Comparison of ENCODE assay signal across 29 cellular contexts in the genomic region with DNA sequence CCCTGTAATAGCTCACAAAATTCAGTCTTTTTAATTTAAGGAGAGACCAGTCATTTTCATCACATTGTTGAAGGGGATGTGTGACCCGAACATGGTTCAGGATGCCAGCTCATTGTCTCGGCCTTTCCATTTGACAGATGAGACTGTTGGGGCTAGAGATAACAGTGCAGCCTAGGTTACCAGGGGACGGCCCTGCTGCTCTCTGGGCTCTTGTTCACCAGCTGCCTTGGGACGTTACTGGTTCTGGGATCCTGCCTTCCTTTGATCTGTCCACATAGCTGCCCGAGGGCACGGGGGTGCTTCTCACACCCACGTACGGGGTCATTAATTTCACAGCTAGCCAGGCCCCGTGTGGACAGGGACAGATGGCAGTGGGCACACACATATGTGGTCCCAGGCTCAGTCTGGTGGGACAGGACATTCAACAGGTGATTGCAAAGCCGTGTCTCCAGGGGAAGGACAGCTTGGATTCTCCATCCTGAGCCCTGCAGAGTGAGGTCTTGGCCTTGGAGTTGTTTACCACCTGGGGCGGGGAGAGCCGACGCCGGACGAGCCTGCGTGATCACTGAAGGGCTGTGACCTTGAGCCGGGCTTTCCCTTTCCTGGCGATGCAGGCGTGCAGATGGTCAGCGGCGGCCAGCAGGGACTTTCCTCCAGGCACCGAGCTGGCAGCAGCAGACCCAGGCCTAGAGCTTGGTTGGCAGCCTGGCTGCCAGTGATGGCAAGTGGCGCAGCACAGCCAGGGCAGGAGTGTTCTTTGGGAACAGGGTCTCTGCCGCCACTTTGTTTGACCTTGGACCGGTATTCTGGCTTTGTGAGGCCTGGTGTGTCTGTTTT. TPM values are rescaled to one million over a fixed set of nuclear protein-coding genes. Genes with fewer than 3 reads are reported as not detected.
DNase-seq lines count a peak whose midpoint lies in the region; ATAC-seq and TF ChIP-seq lines count a peak whose summit lies in the region.
"Had no signal": no experiment of that assay in that cellular context is flagged by ENCODE, and none has a peak within 500 bp of the region (broad histone marks: within the 10 kb centered on the region; RNA-seq: fewer than 3 reads in every experiment).

No MANE protein-coding gene starts in this region.

- H3K36me3 ChIP-seq in heart left ventricle (peaks cover 0 to 81% (median 39%) of the 10 kb centered on the region in 9 donors), lung (ENCODE audit: control insufficient read depth in 2 of 2, insufficient read depth in 2 of 2, low read length in 2 of 2) (peaks cover 0 to 43% of the 10 kb centered on the region in 2 donors), upper lobe of right lung (peaks cover 56% of the 10 kb centered on the region)

- no peaks in the 10 kb centered on the region for H3K9me3 ChIP-seq in heart left ventricle
- no peaks in the 10 kb centered on the region for H3K9me3 ChIP-seq in lung (ENCODE audit: control insufficient read depth in 2 of 2, insufficient read depth in 1 of 2, low read length in 1 of 2)
- H3K9me3 ChIP-seq in upper lobe of right lung = no peaks in the 10 kb centered on the region
- H3K9me3 ChIP-seq: left lung had no signal

- no peaks in the 10 kb centered on the region for H3K27me3 Mint-ChIP-seq in activated CD4-positive, alpha-beta memory T cell treated with anti-CD3 and anti-CD28 coated beads, Interleukin-2, amount 10 ng/mL, durations not matched to agents 7 days and 5 days
- H3K27me3 Mint-ChIP-seq in activated CD4-positive, alpha-beta memory T cell treated with anti-CD3 and anti-CD28 coated beads for 36 hours = no peaks in the 10 kb centered on the region
- H3K27me3 Mint-ChIP-seq in activated naive CD8-positive, alpha-beta T cell treated with anti-CD3 and anti-CD28 coated beads for 36 hours = no peaks in the 10 kb centered on the region
- H3K27me3 Mint-ChIP-seq: activated CD4-positive, alpha-beta T cell treated with anti-CD3 and anti-CD28 coated beads for 36 hours; activated T-cell treated with anti-CD3 and anti-CD28 coated beads, Interleukin-2, amount 50 U/mL, for 24 hours; natural killer cell treated with Interleukin-12 subunit alpha and Interleukin-12 subunit beta and Interleukin-15 and Interleukin-18, amount 100 ng/mL, for 72 hours had no signal

- H3K4me1 ChIP-seq in heart left ventricle (peaks cover 8 to 76% (median 51%) of the 10 kb centered on the region in 12 donors), lung (ENCODE audit: control insufficient read depth in 2 of 2, insufficient read depth in 2 of 2, low read length in 2 of 2) (peaks cover 3 to 11% of the 10 kb centered on the region in 2 donors), upper lobe of right lung (peaks cover 32% of the 10 kb centered on the region)

- H3K27me3 ChIP-seq in heart left ventricle (no peaks in the 10 kb centered on the region), lung (ENCODE audit: control insufficient read depth, insufficient read depth) (no peaks in the 10 kb centered on the region), upper lobe of right lung (no peaks in the 10 kb centered on the region)
- H3K27me3 ChIP-seq: left lung had no signal

- no peaks in the 10 kb centered on the region for H3K9me3 Mint-ChIP-seq in activated CD4-positive, alpha-beta memory T cell treated with anti-CD3 and anti-CD28 coated beads, Interleukin-2, amount 10 ng/mL, durations not matched to agents 7 days and 5 days
- H3K9me3 Mint-ChIP-seq in activated CD4-positive, alpha-beta memory T cell treated with anti-CD3 and anti-CD28 coated beads for 36 hours = no peaks in the 10 kb centered on the region
- no peaks in the 10 kb centered on the region for H3K9me3 Mint-ChIP-seq in activated naive CD8-positive, alpha-beta T cell treated with anti-CD3 and anti-CD28 coated beads for 36 hours
- H3K9me3 Mint-ChIP-seq: activated T-cell treated with anti-CD3 and anti-CD28 coated beads, Interleukin-2, amount 50 U/mL, for 24 hours; CD8-positive, alpha-beta T cell; HFFc6; natural killer cell treated with Interleukin-12 subunit alpha and Interleukin-12 subunit beta and Interleukin-15 and Interleukin-18, amount 100 ng/mL, for 72 hours had no signal

- peaks cover 24% of the 10 kb centered on the region for H3K4me1 Mint-ChIP-seq in activated CD4-positive, alpha-beta memory T cell treated with anti-CD3 and anti-CD28 coated beads, Interleukin-2, amount 10 ng/mL, durations not matched to agents 7 days and 5 days
- H3K4me1 Mint-ChIP-seq in activated CD4-positive, alpha-beta memory T cell treated with anti-CD3 and anti-CD28 coated beads for 36 hours (ENCODE audit: low read depth) = peaks cover 10% of the 10 kb centered on the region
- H3K4me1 Mint-ChIP-seq in activated naive CD8-positive, alpha-beta T cell treated with anti-CD3 and anti-CD28 coated beads for 36 hours = peaks cover 4% of the 10 kb centered on the region

- intact Hi-C loops in activated CD4-positive, alpha-beta memory T cell treated with anti-CD3 and anti-CD28 coated beads for 36 hours (cut with micrococcal nuclease) = loop anchor here (5.0 kb wide), 1 partner anchor 41 kb away; no protein-coding TSS in a partner anchor
- intact Hi-C loops in heart left ventricle (cut with DNase I) (loop anchor here in 9 of 10 donors (1.0 to 10.0 kb wide), 8 partner anchors 66 to 248 kb away; a partner anchor contains a TSS), upper lobe of right lung (cut with DNase I) (loop anchor here (5.0 kb wide), 1 partner anchor 136 kb away; no protein-coding TSS in a partner anchor)

- DNase-seq in activated CD4-positive, alpha-beta memory T cell treated with anti-CD3 and anti-CD28 coated beads, Interleukin-2, amount 10 ng/mL, durations not matched to agents 7 days and 5 days = no peak
- DNase-seq in activated CD4-positive, alpha-beta memory T cell treated with anti-CD3 and anti-CD28 coated beads for 36 hours = no peak
- DNase-seq in heart left ventricle (peak; percentile 66 to 80 (median 78)), lung (ENCODE audit: low spot score) (no peak), upper lobe of right lung (no peak)
- DNase-seq in activated naive CD8-positive, alpha-beta T cell treated with anti-CD3 and anti-CD28 coated beads for 36 hours = no peak
- DNase-seq: activated CD4-positive, alpha-beta T cell treated with anti-CD3 and anti-CD28 coated beads for 36 hours; activated gamma-delta T cell treated with Interleukin-2 at 50 U/mL for 16 hours; activated T-cell treated with anti-CD3 and anti-CD28 coated beads, Interleukin-2, amount 50 U/mL, for 24 hours; AML-193; CD8-positive, alpha-beta T cell; central memory CD4-positive, alpha-beta T cell; DMS 273 treated with DMSO at 0.1 percent for 48 hours; erythroblast; HFFc6; KG1; left lung; NCI-H1436 treated with DMSO at 0.1 percent for 48 hours; NCI-H524 treated with DMSO at 0.1 percent for 48 hours; stimulated activated CD8-positive, alpha-beta memory T cell treated with anti-CD3 and anti-CD28 coated beads, Interleukin-4, amount 100 ng/mL, for 48 hours; trophoblast cell had no signal

- peak overlapping the region; percentile 31 for H3K27ac Mint-ChIP-seq in activated CD4-positive, alpha-beta memory T cell treated with anti-CD3 and anti-CD28 coated beads, Interleukin-2, amount 10 ng/mL, durations not matched to agents 7 days and 5 days
- H3K27ac Mint-ChIP-seq in activated CD4-positive, alpha-beta memory T cell treated with anti-CD3 and anti-CD28 coated beads for 36 hours = no peak overlapping the region
- H3K27ac Mint-ChIP-seq in activated naive CD8-positive, alpha-beta T cell treated with anti-CD3 and anti-CD28 coated beads for 36 hours = no peak overlapping the region
- H3K27ac Mint-ChIP-seq: activated CD4-positive, alpha-beta T cell treated with anti-CD3 and anti-CD28 coated beads for 36 hours; activated T-cell treated with anti-CD3 and anti-CD28 coated beads, Interleukin-2, amount 50 U/mL, for 24 hours; CD8-positive, alpha-beta T cell; HFFc6; natural killer cell treated with Interleukin-12 subunit alpha and Interleukin-12 subunit beta and Interleukin-15 and Interleukin-18, amount 100 ng/mL, for 72 hours had no signal

- TF ChIP-seq POLR2A in heart left ventricle (IDR thresholded peaks at IDR 0.05) = no peak

- POLR2A ChIA-PET in activated CD4-positive, alpha-beta memory T cell treated with anti-CD3 and anti-CD28 coated beads, Interleukin-2, amount 10 ng/mL, durations not matched to agents 7 days and 5 days (lab: Charles Lee) = interaction anchor here (0.5 to 1.3 kb wide), 4 partner anchors 19 to 140 kb away, joined by 3 read pairs; no protein-coding TSS in a partner anchor
- POLR2A ChIA-PET in activated CD4-positive, alpha-beta memory T cell treated with anti-CD3 and anti-CD28 coated beads for 36 hours (lab: Charles Lee) = no interaction called here

- H3K27ac ChIP-seq in heart left ventricle = peak overlapping the region; percentile 62 to 88 (median 81)
- H3K27ac ChIP-seq in lung (ENCODE audit: low read depth in 1 of 2, low read length in 1 of 2) = peak overlapping the region; percentile 43 to 57
- H3K27ac ChIP-seq in upper lobe of right lung = peak overlapping the region; percentile 55
- H3K27ac ChIP-seq: 22Rv1, parathyroid adenoma had no signal

- no peak overlapping the region for H3K4me3 ChIP-seq in heart left ventricle
- no peak overlapping the region for H3K4me3 ChIP-seq in lung
- H3K4me3 ChIP-seq in upper lobe of right lung = no peak overlapping the region
- H3K4me3 ChIP-seq: left lung, SK-N-MC had no signal

- TF ChIP-seq CTCF in heart left ventricle (IDR thresholded peaks at IDR 0.05) = peak in 1 of 12 donors; percentile 19
- no peak for TF ChIP-seq CTCF in lung (IDR thresholded peaks at IDR 0.05; ENCODE audit: control extremely low read depth, extremely low read depth)
- TF ChIP-seq CTCF in upper lobe of right lung (IDR thresholded peaks at IDR 0.05) = no peak

- 32 to 59% (median 46%) methylated on average over 10 to 25 of the region's 25 CpGs for WGBS in heart left ventricle, 4 donors
- 74 to 86% methylated on average over 20 to 25 of the region's 25 CpGs for WGBS in lung, 2 donors

- H3K36me3 Mint-ChIP-seq in activated CD4-positive, alpha-beta memory T cell treated with anti-CD3 and anti-CD28 coated beads, Interleukin-2, amount 10 ng/mL, durations not matched to agents 7 days and 5 days (ENCODE audit: low read depth) = peaks cover 34% of the 10 kb centered on the region
- H3K36me3 Mint-ChIP-seq in activated CD4-positive, alpha-beta memory T cell treated with anti-CD3 and anti-CD28 coated beads for 36 hours = peaks cover 5% of the 10 kb centered on the region
- peaks cover 3% of the 10 kb centered on the region for H3K36me3 Mint-ChIP-seq in activated naive CD8-positive, alpha-beta T cell treated with anti-CD3 and anti-CD28 coated beads for 36 hours
- H3K36me3 Mint-ChIP-seq: natural killer cell treated with Interleukin-12 subunit alpha and Interleukin-12 subunit beta and Interleukin-15 and Interleukin-18, amount 100 ng/mL, for 72 hours had no signal

- CTCF ChIA-PET in activated CD4-positive, alpha-beta memory T cell treated with anti-CD3 and anti-CD28 coated beads, Interleukin-2, amount 10 ng/mL, durations not matched to agents 7 days and 5 days (lab: Charles Lee) = interaction anchor here (0.7 to 3.3 kb wide), 9 partner anchors 9 to 226 kb away, joined by 3 to 20 read pairs (median 4); no protein-coding TSS in a partner anchor
- CTCF ChIA-PET in activated CD4-positive, alpha-beta memory T cell treated with anti-CD3 and anti-CD28 coated beads for 36 hours (lab: Charles Lee) = interaction anchor here (0.6 to 3.3 kb wide), 13 partner anchors 20 to 220 kb away, joined by 3 to 36 read pairs (median 4); a partner anchor contains a TSS

- ATAC-seq in heart left ventricle = peak; percentile 19 to 54 (median 45)
- ATAC-seq in lung (ENCODE audit: insufficient read depth, low FRiP score) = no peak
- ATAC-seq in upper lobe of right lung = no peak
- ATAC-seq in GM18519 (IDR thresholded peaks at IDR 0.05; ENCODE audit: low FRiP score, unreplicated experiment) = no peak
- ATAC-seq in HG03196 (IDR thresholded peaks at IDR 0.05; ENCODE audit: unreplicated experiment) = no peak
- ATAC-seq: activated CD4-positive, alpha-beta T cell treated with anti-CD3 and anti-CD28 coated beads for 36 hours; CD8-positive, alpha-beta T cell; left lung; natural killer cell treated with Interleukin-12 subunit alpha and Interleukin-12 subunit beta and Interleukin-15 and Interleukin-18, amount 100 ng/mL, for 72 hours had no signal

- no peak overlapping the region for H3K4me3 Mint-ChIP-seq in activated CD4-positive, alpha-beta memory T cell treated with anti-CD3 and anti-CD28 coated beads, Interleukin-2, amount 10 ng/mL, durations not matched to agents 7 days and 5 days
- no peak overlapping the region for H3K4me3 Mint-ChIP-seq in activated CD4-positive, alpha-beta memory T cell treated with anti-CD3 and anti-CD28 coated beads for 36 hours
- H3K4me3 Mint-ChIP-seq in activated naive CD8-positive, alpha-beta T cell treated with anti-CD3 and anti-CD28 coated beads for 36 hours = no peak overlapping the region
- H3K4me3 Mint-ChIP-seq: activated CD4-positive, alpha-beta T cell treated with anti-CD3 and anti-CD28 coated beads for 36 hours; activated T-cell treated with anti-CD3 and anti-CD28 coated beads, Interleukin-2, amount 50 U/mL, for 24 hours; CD8-positive, alpha-beta T cell; HFFc6; natural killer cell treated with Interleukin-12 subunit alpha and Interleukin-12 subunit beta and Interleukin-15 and Interleukin-18, amount 100 ng/mL, for 72 hours had no signal

RNA-seq across cellular contexts. Expression of a gene that starts 26.7 kb away (rescaled TPM):
- total RNA-seq in activated CD4-positive, alpha-beta memory T cell treated with anti-CD3 and anti-CD28 coated beads, Interleukin-2, amount 10 ng/mL, durations not matched to agents 7 days and 5 days = under 1 TPM; 0.20 to 0.48 TPM
- total RNA-seq in activated CD4-positive, alpha-beta memory T cell treated with anti-CD3 and anti-CD28 coated beads for 36 hours = not detected
- 1 to 10 TPM in 2 of 9 donors, under 1 TPM in 6, not detected in 1; 0.16 to 1.3 (median 0.53) TPM for total RNA-seq in heart left ventricle
- 1 to 10 TPM; 1.2 to 1.3 TPM for polyA plus RNA-seq in heart left ventricle
- total RNA-seq in lung = 1 to 10 TPM in 1 of 2 donors, under 1 TPM in 1; 0.31 to 1.0 TPM
- 1 to 10 TPM in 1 of 2 donors, under 1 TPM in 1; 0.35 to 1.2 TPM for polyA plus RNA-seq in lung
- total RNA-seq in upper lobe of right lung = 1.3 TPM
- under 1 TPM; 0.52 to 0.91 TPM for total RNA-seq in activated naive CD8-positive, alpha-beta T cell treated with anti-CD3 and anti-CD28 coated beads for 36 hours
- total RNA-seq: HT-29; natural killer cell treated with Interleukin-12 subunit alpha and Interleukin-12 subunit beta and Interleukin-15 and Interleukin-18, amount 100 ng/mL, for 72 hours; RPMI7951 had no signal

RNA-seq across cellular contexts. Expression of a gene that starts 55.5 kb away (rescaled TPM):
- total RNA-seq in activated CD4-positive, alpha-beta memory T cell treated with anti-CD3 and anti-CD28 coated beads, Interleukin-2, amount 10 ng/mL, durations not matched to agents 7 days and 5 days = 10 to 100 TPM; 56.2 to 56.3 TPM
- total RNA-seq in activated CD4-positive, alpha-beta memory T cell treated with anti-CD3 and anti-CD28 coated beads for 36 hours = 10 to 100 TPM; 62.8 to 69.8 TPM
- 10 to 100 TPM; 21.7 to 58.0 (median 24.5) TPM for total RNA-seq in heart left ventricle
- 10 to 100 TPM; 10.5 to 21.7 TPM for polyA plus RNA-seq in heart left ventricle
- total RNA-seq in lung = 10 to 100 TPM; 12.4 to 42.4 TPM
- polyA plus RNA-seq in lung = 10 to 100 TPM; 10.1 to 54.4 TPM
- 28.0 TPM for total RNA-seq in upper lobe of right lung
- 10 to 100 TPM; 48.9 to 49.2 TPM for total RNA-seq in activated naive CD8-positive, alpha-beta T cell treated with anti-CD3 and anti-CD28 coated beads for 36 hours

Comparison
In these comparisons a context has a peak if more than half of its experiments do, and no peak if none do; other contexts are left out.
1. DNase-seq: peak in heart left ventricle (5 of 5); none in activated CD4-positive, alpha-beta memory T cell treated with anti-CD3 and anti-CD28 coated beads, Interleukin-2, amount 10 ng/mL, durations not matched to agents 7 days and 5 days (single experiment), activated CD4-positive, alpha-beta memory T cell treated with anti-CD3 and anti-CD28 coated beads for 36 hours (single experiment), lung (single experiment), upper lobe of right lung (single experiment) and activated naive CD8-positive, alpha-beta T cell treated with anti-CD3 and anti-CD28 coated beads for 36 hours (single experiment).
2. ATAC-seq: peak in heart left ventricle (4 of 4); none in lung (single experiment), upper lobe of right lung (single experiment), GM18519 (single experiment) and HG03196 (single experiment).
3. Peak in every context shown above with its lines, with median percentiles within 50 percentile points of each other: H3K27ac ChIP-seq.